In genomic region chr4:53920883-53921282, GRCh38 we compare ENCODE assay signal across 17 cellular contexts.
DNase-seq lines count a peak whose midpoint lies in the region; ATAC-seq and TF ChIP-seq lines count a peak whose summit lies in the region.
"Had no signal": no experiment of that assay in that cellular context is flagged by ENCODE, and none has a peak within 500 bp of the region (broad histone marks: within the 10 kb centered on the region; RNA-seq: fewer than 3 reads in every experiment).

No MANE protein-coding gene starts in this region.

- H3K4me1 ChIP-seq in esophagus squamous epithelium (peaks cover 20 to 96% (median 31%) of the 10 kb centered on the region in 3 donors), trophoblast cell (ENCODE audit: control insufficient read depth in 1 of 2, insufficient read depth in 2 of 2, low read length in 2 of 2) (peaks cover 16 to 17% of the 10 kb centered on the region in 2 experiments)
- H3K4me1 ChIP-seq: BE2C, BLaER1 had no signal

- H2AFZ ChIP-seq in trophoblast cell (ENCODE audit: insufficient read depth, low read length, poor library complexity) = no peak overlapping the region

- DNase-seq in CD14-positive monocyte (ENCODE audit: low spot score) (no peak), WTC11 (ENCODE audit: low spot score) (no peak), esophagus squamous epithelium (lab: John Stamatoyannopoulos, UW) (no peak), trophoblast cell (no peak), posterior vena cava (ENCODE audit: low spot score) (no peak)
- DNase-seq: 8988T; ACHN; BE2C; C1 segment of cervical spinal cord; Caco-2; Calu3; CD4-positive, alpha-beta T cell; CD8-positive, alpha-beta T cell; DMS79 treated with DMSO at 0.1 percent for 48 hours; GF-D8 had no signal

- H3K79me2 ChIP-seq in trophoblast cell (ENCODE audit: control insufficient read depth, insufficient read depth, low read length, poor library complexity) = no peaks in the 10 kb centered on the region

- ATAC-seq in WTC11 = no peak
- no peak for ATAC-seq in GM18868 (IDR thresholded peaks at IDR 0.05; ENCODE audit: unreplicated experiment)
- ATAC-seq: CD8-positive, alpha-beta T cell had no signal

- TF ChIP-seq CTCF in CD14-positive monocyte (IDR thresholded peaks at IDR 0.05) (no peak), WTC11 (IDR thresholded peaks at IDR 0.05) (no peak), esophagus squamous epithelium (IDR thresholded peaks at IDR 0.05) (no peak)

- no peak overlapping the region for H2AK5ac ChIP-seq in trophoblast cell (ENCODE audit: low read length)

- no peak overlapping the region for H3K4ac ChIP-seq in trophoblast cell (ENCODE audit: low read depth, low read length)

- TF ChIP-seq POLR2A in esophagus squamous epithelium (IDR thresholded peaks at IDR 0.05) = no peak

- H3K9me3 Mint-ChIP-seq in CD14-positive monocyte (peaks cover 0 to 3% (median 0%) of the 10 kb centered on the region in 7 donors), WTC11 (peaks cover 3% of the 10 kb centered on the region; the same call in 1 of the 2 replicates)
- H3K9me3 Mint-ChIP-seq: CD4-positive, alpha-beta T cell; CD8-positive, alpha-beta T cell had no signal

- H3K27me3 Mint-ChIP-seq in CD14-positive monocyte (ENCODE audit: low read depth in 3 of 3) (peaks cover 0 to 4% (median 0%) of the 10 kb centered on the region in 3 donors), WTC11 (ENCODE audit: low read depth) (peaks cover 4% of the 10 kb centered on the region)

- no peak overlapping the region for H3K14ac ChIP-seq in trophoblast cell (ENCODE audit: low read length)

- no peak overlapping the region for H3K4me2 ChIP-seq in trophoblast cell (ENCODE audit: low read length)

- H3K4me1 Mint-ChIP-seq in CD14-positive monocyte = peaks cover 66% of the 10 kb centered on the region
- H3K4me1 Mint-ChIP-seq in WTC11 = peaks cover 30% of the 10 kb centered on the region

- 87 to 89% methylated on average over 4 of the region's 4 CpGs for WGBS in esophagus squamous epithelium, 2 donors
- WGBS in trophoblast cell (ENCODE audit: extremely low coverage, insufficient coverage, insufficient read length) = 100% methylated on average over 1 of the region's 4 CpGs

- H3K23ac ChIP-seq in trophoblast cell (ENCODE audit: low read length) = no peak overlapping the region

- H2BK120ac ChIP-seq in trophoblast cell (ENCODE audit: insufficient read depth, low read length, poor library complexity) = no peak overlapping the region

- H2BK12ac ChIP-seq in trophoblast cell (ENCODE audit: low read length) = no peak overlapping the region

- no peaks in the 10 kb centered on the region for H3K27me3 ChIP-seq in esophagus squamous epithelium
- H3K27me3 ChIP-seq in trophoblast cell (ENCODE audit: insufficient read depth, low read length) = no peaks in the 10 kb centered on the region
- H3K27me3 ChIP-seq: BE2C, BLaER1 had no signal

- H3K18ac ChIP-seq in trophoblast cell (ENCODE audit: low read length) = no peak overlapping the region

- H3K4me3 ChIP-seq in esophagus squamous epithelium (no peak overlapping the region), trophoblast cell (ENCODE audit: low read depth, low read length) (no peak overlapping the region)
- H3K4me3 ChIP-seq: BLaER1 had no signal

- H3K36me3 ChIP-seq in esophagus squamous epithelium (no peaks in the 10 kb centered on the region), trophoblast cell (ENCODE audit: control insufficient read depth in 1 of 2, insufficient read depth in 2 of 2, low read length in 2 of 2) (no peaks in the 10 kb centered on the region)
- H3K36me3 ChIP-seq: BE2C, BLaER1 had no signal

- no peak overlapping the region for H3K9ac ChIP-seq in trophoblast cell (ENCODE audit: low read length)
- H3K9ac ChIP-seq: BLaER1 had no signal

- H4K91ac ChIP-seq in trophoblast cell (ENCODE audit: low read depth, low read length) = no peak overlapping the region

- H4K8ac ChIP-seq in trophoblast cell (ENCODE audit: low read depth, low read length) = no peak overlapping the region

- H3K9me3 ChIP-seq in esophagus squamous epithelium (no peaks in the 10 kb centered on the region), trophoblast cell (ENCODE audit: insufficient read depth, low read depth, low read length) (no peaks in the 10 kb centered on the region)
- H3K9me3 ChIP-seq: BE2C, BLaER1, Caco-2 had no signal

- intact Hi-C loops in CD14-positive monocyte (cut with micrococcal nuclease) (no loop called here), esophagus squamous epithelium (cut with DNase I) (no loop called here), posterior vena cava (cut with DNase I) (no loop called here)

- H3K79me1 ChIP-seq in trophoblast cell (ENCODE audit: low read length) = peaks cover 3% of the 10 kb centered on the region

- H4K12ac ChIP-seq in trophoblast cell (ENCODE audit: low read depth, low read length) = no peak overlapping the region

- H3K36me3 Mint-ChIP-seq in CD14-positive monocyte (peaks cover 0 to 8% of the 10 kb centered on the region in 2 donors), WTC11 (no peaks in the 10 kb centered on the region)
- H3K36me3 Mint-ChIP-seq: CD8-positive, alpha-beta T cell had no signal

- H2BK5ac ChIP-seq in trophoblast cell (ENCODE audit: low read depth, low read length, poor library complexity) = no peak overlapping the region

- POLR2A ChIA-PET in WTC11 (lab: Charles Lee) = no interaction called here

- H3K4me3 Mint-ChIP-seq in CD14-positive monocyte = no peak overlapping the region
- no peak overlapping the region for H3K4me3 Mint-ChIP-seq in WTC11
- H3K4me3 Mint-ChIP-seq: CD4-positive, alpha-beta T cell; CD8-positive, alpha-beta T cell had no signal

- H3K27ac Mint-ChIP-seq in CD14-positive monocyte = peak overlapping the region in 4 of 7 donors; percentile 30 to 98 (median 66)
- H3K27ac Mint-ChIP-seq in WTC11 = no peak overlapping the region
- H3K27ac Mint-ChIP-seq: CD4-positive, alpha-beta T cell; CD8-positive, alpha-beta T cell had no signal

- CTCF ChIA-PET in WTC11 (lab: Charles Lee) = interaction anchor here (4.1 kb wide), 1 partner anchor 313 kb away, joined by 32 read pairs; no protein-coding TSS in a partner anchor

- H3K27ac ChIP-seq in esophagus squamous epithelium = peak overlapping the region in 3 of 4 donors; percentile 76 to 89 (median 77)
- H3K27ac ChIP-seq in trophoblast cell (ENCODE audit: low read depth, low read length) = no peak overlapping the region
- H3K27ac ChIP-seq: BLaER1 had no signal

TF ChIP-seq in WTC11, 78 proteins besides CTCF, POLR2A, EP300 and RAD21:
- TF ChIP-seq HMGA2 (CRISPR knock-in tag; IDR thresholded peaks at IDR 0.05) (no peak), ZNF121 (CRISPR knock-in tag; IDR thresholded peaks at IDR 0.05) (peak; percentile 58; the same call in 1 of the 2 replicates)
TF ChIP-seq in WTC11: peak in this region for 1.
